In the genomic region with DNA sequence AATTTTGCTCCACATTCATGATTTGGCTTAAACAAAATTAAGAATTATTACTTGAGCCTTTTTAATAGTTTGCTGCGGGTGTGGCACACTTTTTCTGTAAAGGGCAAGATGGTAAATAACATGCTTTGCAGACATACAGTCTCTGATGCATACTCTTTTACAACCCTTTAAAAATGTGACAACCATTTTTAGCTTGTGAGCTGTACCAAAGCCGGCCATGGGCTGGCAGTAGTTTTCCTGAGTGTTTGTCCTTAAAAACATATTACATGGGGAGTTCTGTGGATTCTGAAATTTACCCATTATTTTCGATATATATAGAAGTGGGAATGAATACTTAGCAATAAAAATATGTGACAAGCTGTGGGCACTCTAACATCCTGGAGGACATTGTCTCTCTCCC, we compare ENCODE assay signal across 15 cellular contexts.
A peak's percentile ranks its signal among the peaks of the same experiment; 100 is the strongest.
DNase-seq lines count a peak whose midpoint lies in the region; ATAC-seq, FAIRE-seq and TF ChIP-seq lines count a peak whose summit lies in the region.
"Had no signal": no experiment of that assay in that cellular context is flagged by ENCODE, and none has a peak within 500 bp of the region (broad histone marks: within the 10 kb centered on the region; RNA-seq: fewer than 3 reads in every experiment).

No MANE protein-coding gene starts in this region.

- DNase-seq in Caco-2: no peak
- DNase-seq in SK-N-MC (ENCODE audit: low read depth, low spot score): no peak
- no peak for DNase-seq in psoas muscle
- no peak for DNase-seq in NCI-H1417 treated with DMSO at 0.1 percent for 48 hours (lab: John Stamatoyannopoulos, UW)
- DNase-seq in pancreas: no peak
- DNase-seq in activated T-cell treated with anti-CD3 and anti-CD28 coated beads, Interleukin-2, amount 50 U/mL, for 24 hours: no peak
- DNase-seq: CD4-positive, alpha-beta T cell; MV-4-11; naive B cell; NCI-H446 had no signal

- no peak for FAIRE-seq in pancreas (lab: Jason Lieb, UNC)
- FAIRE-seq: endometrium, TTC549 had no signal

- H3K4me3 ChIP-seq in Caco-2 (ENCODE audit: low read depth, low read length) (no peak overlapping the region), SK-N-MC (no peak overlapping the region), iPS-20b (ENCODE audit: low read length) (no peak overlapping the region), psoas muscle (no peak overlapping the region), pancreas (no peak overlapping the region)

- H3K4me1 ChIP-seq in Caco-2: peaks cover 25% of the 10 kb centered on the region
- peaks cover 24% of the 10 kb centered on the region; the same call in 1 of the 2 replicates for H3K4me1 ChIP-seq in iPS-20b (ENCODE audit: insufficient read depth, low read length)
- peaks cover 41% of the 10 kb centered on the region for H3K4me1 ChIP-seq in psoas muscle
- peaks cover 21 to 40% (median 40%) of the 10 kb centered on the region in 3 donors for H3K4me1 ChIP-seq in pancreas

- H3K9me3 Mint-ChIP-seq in Caco-2 (ENCODE audit: unreplicated experiment): no peaks in the 10 kb centered on the region
- peaks cover 27% of the 10 kb centered on the region for H3K9me3 Mint-ChIP-seq in activated T-cell treated with anti-CD3 and anti-CD28 coated beads, Interleukin-2, amount 50 U/mL, for 24 hours

- POLR2A ChIA-PET in Caco-2 (lab: Charles Lee): no interaction called here

- intact Hi-C loops in Caco-2 (cut with micrococcal nuclease; ENCODE audit: unreplicated experiment): loop anchor here (1.0 kb wide), 1 partner anchor 22 kb away; no protein-coding TSS in a partner anchor
- intact Hi-C loops in psoas muscle (cut with DNase I): loop anchor here in 1 of 2 donors (5.0 kb wide), 1 partner anchor 45 kb away; no protein-coding TSS in a partner anchor
- intact Hi-C loops in pancreas (cut with DNase I): no loop called here

- WGBS in psoas muscle, 3 donors: 74 to 86% (median 82%) methylated on average over 3 of the region's 3 CpGs
- 69 to 74% methylated on average over 3 of the region's 3 CpGs for WGBS in pancreas, 2 donors

- ATAC-seq in psoas muscle: no peak
- ATAC-seq in pancreas: no peak
- no peak for ATAC-seq in HG02571 (IDR thresholded peaks at IDR 0.05; ENCODE audit: unreplicated experiment)

- H3K9ac ChIP-seq in SK-N-MC (ENCODE audit: insufficient read length): peak overlapping the region; percentile 69
- H3K9ac ChIP-seq in iPS-20b (ENCODE audit: low read depth, low read length): peak overlapping the region; percentile 8; the same call in 1 of the 2 replicates

- H3K9me3 ChIP-seq in Caco-2 (no peaks in the 10 kb centered on the region), SK-N-MC (ENCODE audit: low read depth, low read length) (no peaks in the 10 kb centered on the region), iPS-20b (ENCODE audit: insufficient read depth, low read depth, low read length) (peaks cover 10% of the 10 kb centered on the region), psoas muscle (no peaks in the 10 kb centered on the region), pancreas (no peaks in the 10 kb centered on the region)

- TF ChIP-seq CTCF in Caco-2 (IDR thresholded peaks at IDR 0.05; ENCODE audit: insufficient read depth in 1 of 2, low read depth in 1 of 2, low read length in 1 of 2, severe bottlenecking in 1 of 2, unreplicated experiment in 1 of 2): no peak
- TF ChIP-seq CTCF in psoas muscle (IDR thresholded peaks at IDR 0.05): no peak
- TF ChIP-seq CTCF in pancreas (IDR thresholded peaks at IDR 0.05): no peak

- H3K27me3 ChIP-seq in Caco-2 (replicated peaks; ENCODE audit: control insufficient read depth, insufficient read depth, low read length) (no peaks in the 10 kb centered on the region), iPS-20b (ENCODE audit: insufficient read depth, low read length) (no peaks in the 10 kb centered on the region), psoas muscle (ENCODE audit: insufficient read depth in 3 of 3, low read length in 2 of 3) (no peaks in the 10 kb centered on the region), pancreas (no peaks in the 10 kb centered on the region)

- CTCF ChIA-PET in Caco-2 (lab: Charles Lee): no interaction called here

- H3K27ac Mint-ChIP-seq in Caco-2 (ENCODE audit: unreplicated experiment): peak overlapping the region; percentile 81
- no peak overlapping the region for H3K27ac Mint-ChIP-seq in activated T-cell treated with anti-CD3 and anti-CD28 coated beads, Interleukin-2, amount 50 U/mL, for 24 hours
- H3K27ac Mint-ChIP-seq: CD4-positive, alpha-beta T cell; naive B cell had no signal

- BruUV-seq in Caco-2 (replicated peaks; lab: Mats Ljungman, UMichigan): no TSS peak

- peak overlapping the region; percentile 99 for H3K27ac ChIP-seq in SK-N-MC
- no peak overlapping the region for H3K27ac ChIP-seq in iPS-20b (ENCODE audit: low read length)
- H3K27ac ChIP-seq in psoas muscle: peak overlapping the region; percentile 68
- peak overlapping the region in 1 of 4 donors; percentile 56 for H3K27ac ChIP-seq in pancreas
- H3K27ac ChIP-seq: RWPE1 had no signal

- no peaks in the 10 kb centered on the region for H3K36me3 ChIP-seq in Caco-2 (ENCODE audit: control insufficient read depth, insufficient read depth, low read length)
- H3K36me3 ChIP-seq in SK-N-MC (ENCODE audit: insufficient read depth, low read length): peaks cover 9% of the 10 kb centered on the region; the same call in 1 of the 2 replicates
- no peaks in the 10 kb centered on the region for H3K36me3 ChIP-seq in iPS-20b (ENCODE audit: insufficient read depth, low read depth, low read length)
- no peaks in the 10 kb centered on the region for H3K36me3 ChIP-seq in psoas muscle (ENCODE audit: insufficient read depth in 1 of 2, low read depth in 1 of 2)
- no peaks in the 10 kb centered on the region for H3K36me3 ChIP-seq in pancreas

- H3K36me3 Mint-ChIP-seq in Caco-2 (ENCODE audit: insufficient read depth, unreplicated experiment): peaks cover 22% of the 10 kb centered on the region
- peaks cover 50% of the 10 kb centered on the region for H3K36me3 Mint-ChIP-seq in activated T-cell treated with anti-CD3 and anti-CD28 coated beads, Interleukin-2, amount 50 U/mL, for 24 hours (ENCODE audit: low read depth)

- no peaks in the 10 kb centered on the region for H3K27me3 Mint-ChIP-seq in Caco-2 (ENCODE audit: insufficient read depth, unreplicated experiment)
- H3K27me3 Mint-ChIP-seq in activated T-cell treated with anti-CD3 and anti-CD28 coated beads, Interleukin-2, amount 50 U/mL, for 24 hours: no peaks in the 10 kb centered on the region
- H3K27me3 Mint-ChIP-seq: CD4-positive, alpha-beta T cell; naive B cell had no signal

- peaks cover 21% of the 10 kb centered on the region for H3K4me1 Mint-ChIP-seq in Caco-2 (ENCODE audit: low read depth, unreplicated experiment)
- H3K4me1 Mint-ChIP-seq in activated T-cell treated with anti-CD3 and anti-CD28 coated beads, Interleukin-2, amount 50 U/mL, for 24 hours (ENCODE audit: low read depth): no peaks in the 10 kb centered on the region

- H3K4me3 Mint-ChIP-seq in Caco-2 (ENCODE audit: unreplicated experiment): peak overlapping the region; percentile 61
- H3K4me3 Mint-ChIP-seq in activated T-cell treated with anti-CD3 and anti-CD28 coated beads, Interleukin-2, amount 50 U/mL, for 24 hours: no peak overlapping the region
- H3K4me3 Mint-ChIP-seq: CD4-positive, alpha-beta T cell; naive B cell had no signal
